8 cellular contexts compared by ENCODE assay signal in the genomic region with DNA sequence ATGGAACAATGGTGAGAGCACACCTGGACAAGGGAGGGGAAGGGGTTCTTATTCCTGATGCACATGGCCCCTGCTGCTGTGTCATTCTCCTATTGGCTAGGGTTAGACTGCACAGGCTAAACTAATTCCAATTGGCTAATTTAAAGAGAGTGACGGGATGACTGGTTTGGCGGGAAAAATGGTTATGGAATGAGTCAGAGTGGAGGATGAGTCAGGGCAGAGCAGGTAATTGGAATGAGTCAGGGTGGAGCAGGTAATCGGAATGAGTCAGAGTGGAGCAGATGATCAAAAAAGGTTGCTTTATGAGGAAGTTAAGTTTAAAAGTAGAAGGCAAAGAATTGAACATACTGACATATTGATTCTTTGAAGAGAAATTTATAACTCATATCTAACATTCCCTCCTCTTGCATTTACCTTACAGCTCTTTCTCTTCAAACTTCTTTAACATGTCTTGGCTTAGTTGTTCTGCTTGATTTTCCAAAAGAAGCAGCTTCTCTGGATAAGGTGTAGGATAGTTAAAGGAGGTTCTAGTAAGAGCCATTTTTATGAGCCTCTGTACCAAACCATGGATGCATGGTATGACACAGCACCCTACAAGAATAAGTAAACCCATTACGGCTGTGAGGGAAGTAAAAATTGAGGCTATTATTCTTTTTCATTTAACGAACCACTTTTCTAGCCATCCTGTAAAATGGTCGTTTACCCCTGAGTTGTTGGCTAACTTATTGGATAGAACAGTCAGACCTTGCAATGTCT.
DNase-seq lines count a peak whose midpoint lies in the region; ATAC-seq, FAIRE-seq and TF ChIP-seq lines count a peak whose summit lies in the region.
"Not testable (repeated sequence)": the region's sequence is repeated elsewhere in the genome, so short reads cannot be mapped to it uniquely, and the experiment has no call there.

No MANE protein-coding gene starts in this region.

- ATAC-seq in stimulated activated naive CD8-positive, alpha-beta T cell treated with anti-CD3 and anti-CD28 coated beads, Interleukin-15, amount 100 ng/mL, for 72 hours, result peak; percentile 28

- not testable (repeated sequence) for H3F3A ChIP-seq in PC-9 (ENCODE audit: insufficient read depth, low read depth)

- H3K9me3 ChIP-seq in PC-9 (ENCODE audit: insufficient read depth, low read depth), result peaks cover 16% of the 10 kb centered on the region

- POLR2A ChIA-PET in PC-9 (lab: Charles Lee; ENCODE audit: unreplicated experiment), result not testable (repeated sequence)

- H4K20me1 ChIP-seq in PC-9 (ENCODE audit: insufficient read depth), result not testable (repeated sequence)

- not testable (repeated sequence) for H3K27me3 ChIP-seq in PC-9 (ENCODE audit: insufficient read depth, low read depth); bronchial epithelial cell (ENCODE audit: control insufficient read depth, insufficient read depth, low read length)

- H3K4me2 ChIP-seq in PC-9, result not testable (repeated sequence)

- not testable (repeated sequence) for H3K27me3 Mint-ChIP-seq in stimulated activated naive CD8-positive, alpha-beta T cell treated with anti-CD3 and anti-CD28 coated beads, Interleukin-15, amount 100 ng/mL, for 72 hours

- not testable (repeated sequence) for H3K27ac ChIP-seq in PC-9

- H3K36me3 ChIP-seq in PC-9 (ENCODE audit: low read depth); bronchial epithelial cell (ENCODE audit: control insufficient read depth, insufficient read depth, low read length): not testable (repeated sequence)

- DNase-seq in GM12865 (ENCODE audit: low read depth) (peak; percentile 25), PC-9 (peak; percentile 41 to 68), bronchial epithelial cell (ENCODE audit: low read depth) (peak; percentile 92), kidney tubule cell (ENCODE audit: low spot score) (peak; percentile 79)
- DNase-seq in activated CD4-positive, alpha-beta T cell treated with anti-CD3 and anti-CD28 coated beads for 48 hours, result peak; percentile 58
- peak; percentile 10 for DNase-seq in activated T-helper 9 cell treated with anti-CD3 and anti-CD28 coated beads, Interleukin-2, amount 50 U/mL, for 16 hours (ENCODE audit: low read depth)
- DNase-seq in stimulated activated CD4-positive, alpha-beta T cell treated with anti-CD3 and anti-CD28 coated beads, Interleukin-2, amount 100 ng/mL, for 24 hours, result peak; percentile 26 to 39
- peak in 1 of 2 donors; percentile 19 for DNase-seq in stimulated activated naive CD8-positive, alpha-beta T cell treated with anti-CD3 and anti-CD28 coated beads, Interleukin-15, amount 100 ng/mL, for 72 hours

- not testable (repeated sequence) for H3K79me2 ChIP-seq in PC-9 (ENCODE audit: low read depth)

- not testable (repeated sequence) for H3K4me3 ChIP-seq in GM12865 (ENCODE audit: low read depth, low read length); PC-9; bronchial epithelial cell (ENCODE audit: low read depth, low read length)

- not testable (repeated sequence) for TF ChIP-seq CTCF in GM12865 (IDR thresholded peaks at IDR 0.05; ENCODE audit: insufficient read depth, low read depth, low read length, missing control alignments); PC-9 (conservative IDR thresholded peaks at IDR 0.05); bronchial epithelial cell (IDR thresholded peaks at IDR 0.05; ENCODE audit: insufficient read depth, low read length, severe bottlenecking)

- not testable (repeated sequence) for H3K4me3 Mint-ChIP-seq in stimulated activated naive CD8-positive, alpha-beta T cell treated with anti-CD3 and anti-CD28 coated beads, Interleukin-15, amount 100 ng/mL, for 72 hours

- CTCF ChIA-PET in PC-9 (lab: Charles Lee), result not testable (repeated sequence)

- intact Hi-C loops in PC-9 (cut with micrococcal nuclease; ENCODE audit: unreplicated experiment), result not testable (repeated sequence)

- H3K27ac Mint-ChIP-seq in stimulated activated naive CD8-positive, alpha-beta T cell treated with anti-CD3 and anti-CD28 coated beads, Interleukin-15, amount 100 ng/mL, for 72 hours, result not testable (repeated sequence)

- FAIRE-seq in bronchial epithelial cell (lab: Jason Lieb, UNC), result not testable (repeated sequence)

- not testable (repeated sequence) for H3K9me2 ChIP-seq in PC-9 (ENCODE audit: insufficient read depth)

- H3K9me3 Mint-ChIP-seq in stimulated activated naive CD8-positive, alpha-beta T cell treated with anti-CD3 and anti-CD28 coated beads, Interleukin-15, amount 100 ng/mL, for 72 hours, result peaks cover 16 to 22% of the 10 kb centered on the region in 2 donors

- not testable (repeated sequence) for H3K4me1 ChIP-seq in PC-9 (replicated peaks; ENCODE audit: insufficient read depth)

- BruUV-seq in PC-9 (replicated peaks; lab: Mats Ljungman, UMichigan), result not testable (repeated sequence)

- H3K4me1 Mint-ChIP-seq in stimulated activated naive CD8-positive, alpha-beta T cell treated with anti-CD3 and anti-CD28 coated beads, Interleukin-15, amount 100 ng/mL, for 72 hours, result not testable (repeated sequence)

- not testable (repeated sequence) for H2AFZ ChIP-seq in PC-9
